2 cellular contexts compared by ENCODE assay signal in the genomic region with DNA sequence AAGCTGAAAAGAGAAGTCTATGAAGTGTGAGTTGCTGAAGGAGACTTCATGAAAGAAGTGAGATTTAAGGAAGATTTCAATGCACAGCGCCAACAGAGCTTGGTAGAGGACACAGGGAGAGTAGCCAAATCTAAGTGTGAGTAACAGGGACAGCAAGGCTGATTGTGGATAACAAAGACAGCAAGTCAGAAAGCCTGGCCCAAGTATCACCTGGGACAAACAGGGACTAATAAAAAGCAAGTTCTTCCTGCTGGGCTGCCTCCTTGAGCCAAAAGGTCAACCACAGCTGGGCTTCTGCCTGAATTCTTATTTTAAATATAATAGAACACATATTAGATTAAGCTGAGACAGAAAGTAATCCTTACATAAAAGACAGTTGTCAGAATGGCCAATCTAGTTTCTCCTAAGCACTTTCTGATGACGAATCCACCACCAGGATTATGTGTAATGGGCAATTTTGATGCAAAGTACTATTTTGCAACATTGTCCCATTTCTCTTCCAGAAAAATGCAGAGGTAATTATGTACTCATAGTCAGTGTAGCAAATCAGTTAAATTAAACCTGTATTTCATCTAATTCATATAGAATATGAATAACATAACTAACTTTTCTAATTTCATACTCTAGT.
TF ChIP-seq lines count a peak whose summit lies in the region.

No MANE protein-coding gene starts in this region.

TF ChIP-seq in IMR-90, 13 proteins besides CTCF, POLR2A, EP300 and RAD21 (continued from another document):
- TF ChIP-seq MXI1 (IDR thresholded peaks at IDR 0.05; ENCODE audit: borderline replicate concordance, low read depth, low read length), result no peak

TF ChIP-seq in WTC11, 78 proteins besides CTCF, POLR2A, EP300 and RAD21 (continued from another document):
- TF ChIP-seq AFF4 (CRISPR knock-in tag; IDR thresholded peaks at IDR 0.05; ENCODE audit: borderline replicate concordance), result no peak
- TF ChIP-seq ESRRA (CRISPR knock-in tag; IDR thresholded peaks at IDR 0.05; ENCODE audit: borderline replicate concordance), result no peak
- no peak for TF ChIP-seq PRRX2 (CRISPR knock-in tag; IDR thresholded peaks at IDR 0.05)
- no peak for TF ChIP-seq RELA (CRISPR knock-in tag; IDR thresholded peaks at IDR 0.05; ENCODE audit: borderline replicate concordance)
- TF ChIP-seq, protein P1, sequence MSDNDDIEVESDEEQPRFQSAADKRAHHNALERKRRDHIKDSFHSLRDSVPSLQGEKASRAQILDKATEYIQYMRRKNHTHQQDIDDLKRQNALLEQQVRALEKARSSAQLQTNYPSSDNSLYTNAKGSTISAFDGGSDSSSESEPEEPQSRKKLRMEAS (CRISPR knock-in tag; IDR thresholded peaks at IDR 0.05), result no peak
- TF ChIP-seq USF2 (CRISPR knock-in tag; IDR thresholded peaks at IDR 0.05), result no peak
- TF ChIP-seq ATF1 (CRISPR knock-in tag; IDR thresholded peaks at IDR 0.05), result no peak
